24 cellular contexts compared by ENCODE assay signal in the genomic region with DNA sequence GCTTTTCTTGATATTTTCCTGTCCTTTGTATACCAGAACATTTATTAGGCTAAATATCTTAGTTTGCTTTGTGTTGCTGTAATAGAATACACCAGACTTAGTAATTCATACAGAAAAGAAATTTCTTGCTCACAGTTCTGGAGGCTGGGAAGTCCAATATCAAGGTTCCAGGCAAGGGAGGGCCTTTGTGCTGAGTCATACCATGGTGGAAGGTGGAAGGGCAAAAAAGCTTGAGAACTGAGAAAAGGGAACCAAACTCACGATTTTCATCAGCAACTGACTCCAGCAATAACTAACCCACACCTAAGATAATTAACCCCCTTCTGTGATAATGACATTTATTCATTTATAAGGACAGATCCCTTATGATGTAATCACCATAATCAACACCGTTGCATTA.
DNase-seq lines count a peak whose midpoint lies in the region; ATAC-seq, FAIRE-seq and TF ChIP-seq lines count a peak whose summit lies in the region.
"Had no signal": no experiment of that assay in that cellular context is flagged by ENCODE, and none has a peak within 500 bp of the region (broad histone marks: within the 10 kb centered on the region; RNA-seq: fewer than 3 reads in every experiment).

No MANE protein-coding gene starts in this region.

- WGBS in HepG2 (ENCODE audit: low lambda C conversion rate), result 0% methylated on average over 2 of the region's 2 CpGs
- 58% methylated on average over 2 of the region's 2 CpGs for WGBS in right lobe of liver (ENCODE audit: insufficient coverage, low coverage, low lambda C conversion rate, missing lambda C conversion rate)

- ATAC-seq in HepG2 (no peak), right lobe of liver (no peak)
- ATAC-seq: GM23338, HCT116 had no signal

- FAIRE-seq in HepG2 (lab: Jason Lieb, UNC), result no peak
- FAIRE-seq: A204.1, GM12891, GM18507 had no signal

- H3K79me2 ChIP-seq in HepG2 (ENCODE audit: insufficient read depth, low read length), result no peaks in the 10 kb centered on the region

- no peak for TF ChIP-seq POLR2A in HepG2 (IDR thresholded peaks at IDR 0.05; ENCODE audit: insufficient read depth in 1 of 2, low read depth in 2 of 2, low read length in 2 of 2)
- TF ChIP-seq POLR2A in right lobe of liver (IDR thresholded peaks at IDR 0.05), result no peak

- no peaks in the 10 kb centered on the region for H4K20me1 ChIP-seq in HepG2 (ENCODE audit: insufficient read depth, low read length)
- H4K20me1 ChIP-seq: BLaER1 treated with 17β-estradiol and CSF1 and Interleukin-3, amounts not matched to agents 10 nM and 100 nM had no signal

- H2AFZ ChIP-seq in HepG2 (ENCODE audit: low read length), result no peak overlapping the region
- H2AFZ ChIP-seq: GM23338 had no signal

- TF ChIP-seq EP300 in HepG2 (IDR thresholded peaks at IDR 0.05; ENCODE audit: low read depth in 2 of 2, low read length in 2 of 2) (no peak), HepG2 (CRISPR knock-in tag; IDR thresholded peaks at IDR 0.05; ENCODE audit: borderline replicate concordance) (no peak)

- no peak overlapping the region for H3K27ac ChIP-seq in HepG2 (ENCODE audit: extremely low read length, insufficient read depth, low read length)
- no peak overlapping the region for H3K27ac ChIP-seq in right lobe of liver
- H3K27ac ChIP-seq: 22Rv1; BLaER1 treated with 17β-estradiol and CSF1 and Interleukin-3, amounts not matched to agents 10 nM and 100 nM had no signal

- CTCF ChIA-PET in HepG2 (lab: Yijun Ruan, JAX; ENCODE audit: low intra/inter-chr PET ratio, low total read pairs), result no interaction called here

- H3K9ac ChIP-seq in HepG2 (ENCODE audit: insufficient read depth, low read depth, low read length), result no peak overlapping the region
- H3K9ac ChIP-seq: BLaER1 treated with 17β-estradiol and CSF1 and Interleukin-3, amounts not matched to agents 10 nM and 100 nM had no signal

- intact Hi-C loops in HepG2 (cut with micrococcal nuclease; ENCODE audit: unreplicated experiment), result no loop called here
- intact Hi-C loops in right lobe of liver (cut with DNase I), result no loop called here

- no peak for TF ChIP-seq CTCF in HepG2 (CRISPR knock-in tag; IDR thresholded peaks at IDR 0.05)
- TF ChIP-seq CTCF in right lobe of liver (IDR thresholded peaks at IDR 0.05), result no peak

- no peaks in the 10 kb centered on the region for H3K4me1 ChIP-seq in HepG2 (ENCODE audit: insufficient read depth, low read length)
- H3K4me1 ChIP-seq in right lobe of liver, result no peaks in the 10 kb centered on the region
- H3K4me1 ChIP-seq: BE2C; BLaER1 treated with 17β-estradiol and CSF1 and Interleukin-3, amounts not matched to agents 10 nM and 100 nM had no signal

- in situ Hi-C loops in HepG2 (cut with HindIII; ENCODE audit: extremely low pct_ligation_motif_present, low pct_unique_long_range_greater_than_20kb), result no loop called here

- POLR2A ChIA-PET in HepG2 (lab: Yijun Ruan, JAX), result no interaction called here

- H3K4me2 ChIP-seq in HepG2 (ENCODE audit: low read depth, low read length), result no peak overlapping the region
- H3K4me2 ChIP-seq: BLaER1 treated with 17β-estradiol and CSF1 and Interleukin-3, amounts not matched to agents 10 nM and 100 nM; GM23338 had no signal

- DNase-seq in NCI-H748 (lab: John Stamatoyannopoulos, UW; ENCODE audit: unreplicated experiment) (peak; percentile 9), NCI-H748 treated with DMSO at 0.1 percent for 48 hours (lab: John Stamatoyannopoulos, UW) (no peak), HepG2 (ENCODE audit: low spot score) (no peak), right lobe of liver (no peak), NCI-H146 treated with DMSO at 0.1 percent for 48 hours (lab: John Stamatoyannopoulos, UW; ENCODE audit: unreplicated experiment) (peak; percentile 13), NOMO-1 treated with dmso at 0.1 percent for 144 hours (lab: John Stamatoyannopoulos, UW; ENCODE audit: unreplicated experiment) (no peak), glomerular visceral epithelial cell (ENCODE audit: extremely low spot score) (no peak)
- DNase-seq: ACHN; AML-193; BE2C; Calu3; CD4-positive, alpha-beta T cell; CD8-positive, alpha-beta memory T cell; DMS53; DMS79 treated with DMSO at 0.1 percent for 48 hours; GF-D8; H9 had no signal

- no TSS peak for BruUV-seq in HepG2 (replicated peaks; lab: Mats Ljungman, UMichigan)

- H3K36me3 ChIP-seq in HepG2 (replicated peaks in 1 of 2; ENCODE audit: control insufficient read depth in 1 of 2, insufficient read depth in 2 of 2, low read length in 2 of 2) (no peaks in the 10 kb centered on the region), right lobe of liver (no peaks in the 10 kb centered on the region)
- H3K36me3 ChIP-seq: BE2C; BLaER1 treated with 17β-estradiol and CSF1 and Interleukin-3, amounts not matched to agents 10 nM and 100 nM had no signal

- TF ChIP-seq RAD21 in HepG2 (CRISPR knock-in tag; IDR thresholded peaks at IDR 0.05), result no peak

- H3K4me3 ChIP-seq in HepG2 (replicated peaks in 1 of 3; ENCODE audit: insufficient read depth in 1 of 3, low read depth in 2 of 3, low read length in 3 of 3), result no peak overlapping the region
- H3K4me3 ChIP-seq in right lobe of liver, result no peak overlapping the region
- H3K4me3 ChIP-seq: BLaER1 treated with 17β-estradiol and CSF1 and Interleukin-3, amounts not matched to agents 10 nM and 100 nM; GM23338 had no signal

- no peaks in the 10 kb centered on the region for H3K27me3 ChIP-seq in HepG2 (ENCODE audit: control insufficient read depth in 1 of 2, insufficient read depth in 2 of 2, low read length in 2 of 2)
- no peaks in the 10 kb centered on the region for H3K27me3 ChIP-seq in right lobe of liver
- H3K27me3 ChIP-seq: BE2C; BLaER1 treated with 17β-estradiol and CSF1 and Interleukin-3, amounts not matched to agents 10 nM and 100 nM had no signal

- H3K9me3 ChIP-seq in HepG2 (ENCODE audit: low read length) (no peaks in the 10 kb centered on the region), right lobe of liver (no peaks in the 10 kb centered on the region)
- H3K9me3 ChIP-seq: BE2C; BLaER1 treated with 17β-estradiol and CSF1 and Interleukin-3, amounts not matched to agents 10 nM and 100 nM had no signal

TF ChIP-seq in HepG2, 621 proteins besides CTCF, POLR2A, EP300 and RAD21:
- TF ChIP-seq ZNF20 (CRISPR knock-in tag; IDR thresholded peaks at IDR 0.05), result no peak
- no peak for TF ChIP-seq SMAD9 (CRISPR knock-in tag; IDR thresholded peaks at IDR 0.05)
- TF ChIP-seq NFE2L2 (IDR thresholded peaks at IDR 0.05; ENCODE audit: low read length), result peak; percentile 69
- no peak for TF ChIP-seq ZNF766 (CRISPR knock-in tag; IDR thresholded peaks at IDR 0.05; ENCODE audit: borderline replicate concordance)
- TF ChIP-seq, protein P1, sequence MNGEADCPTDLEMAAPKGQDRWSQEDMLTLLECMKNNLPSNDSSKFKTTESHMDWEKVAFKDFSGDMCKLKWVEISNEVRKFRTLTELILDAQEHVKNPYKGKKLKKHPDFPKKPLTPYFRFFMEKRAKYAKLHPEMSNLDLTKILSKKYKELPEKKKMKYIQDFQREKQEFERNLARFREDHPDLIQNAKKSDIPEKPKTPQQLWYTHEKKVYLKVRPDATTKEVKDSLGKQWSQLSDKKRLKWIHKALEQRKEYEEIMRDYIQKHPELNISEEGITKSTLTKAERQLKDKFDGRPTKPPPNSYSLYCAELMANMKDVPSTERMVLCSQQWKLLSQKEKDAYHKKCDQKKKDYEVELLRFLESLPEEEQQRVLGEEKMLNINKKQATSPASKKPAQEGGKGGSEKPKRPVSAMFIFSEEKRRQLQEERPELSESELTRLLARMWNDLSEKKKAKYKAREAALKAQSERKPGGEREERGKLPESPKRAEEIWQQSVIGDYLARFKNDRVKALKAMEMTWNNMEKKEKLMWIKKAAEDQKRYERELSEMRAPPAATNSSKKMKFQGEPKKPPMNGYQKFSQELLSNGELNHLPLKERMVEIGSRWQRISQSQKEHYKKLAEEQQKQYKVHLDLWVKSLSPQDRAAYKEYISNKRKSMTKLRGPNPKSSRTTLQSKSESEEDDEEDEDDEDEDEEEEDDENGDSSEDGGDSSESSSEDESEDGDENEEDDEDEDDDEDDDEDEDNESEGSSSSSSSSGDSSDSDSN (CRISPR knock-in tag; IDR thresholded peaks at IDR 0.05), result no peak
- no peak for TF ChIP-seq ZNF556 (CRISPR knock-in tag; IDR thresholded peaks at IDR 0.05; ENCODE audit: borderline replicate concordance)
- TF ChIP-seq, protein P2, sequence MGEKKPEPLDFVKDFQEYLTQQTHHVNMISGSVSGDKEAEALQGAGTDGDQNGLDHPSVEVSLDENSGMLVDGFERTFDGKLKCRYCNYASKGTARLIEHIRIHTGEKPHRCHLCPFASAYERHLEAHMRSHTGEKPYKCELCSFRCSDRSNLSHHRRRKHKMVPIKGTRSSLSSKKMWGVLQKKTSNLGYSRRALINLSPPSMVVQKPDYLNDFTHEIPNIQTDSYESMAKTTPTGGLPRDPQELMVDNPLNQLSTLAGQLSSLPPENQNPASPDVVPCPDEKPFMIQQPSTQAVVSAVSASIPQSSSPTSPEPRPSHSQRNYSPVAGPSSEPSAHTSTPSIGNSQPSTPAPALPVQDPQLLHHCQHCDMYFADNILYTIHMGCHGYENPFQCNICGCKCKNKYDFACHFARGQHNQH (CRISPR knock-in tag; IDR thresholded peaks at IDR 0.05), result no peak
- no peak for TF ChIP-seq ZNF841 (CRISPR knock-in tag; IDR thresholded peaks at IDR 0.05; ENCODE audit: borderline replicate concordance)
- TF ChIP-seq ZNF383 (CRISPR knock-in tag; IDR thresholded peaks at IDR 0.05; ENCODE audit: borderline replicate concordance), result no peak

Comparison
In these comparisons a context has a peak if more than half of its experiments do, and no peak if none do; other contexts are left out.
1. DNase-seq: peak in NCI-H748 (single experiment) and NCI-H146 treated with DMSO at 0.1 percent for 48 hours (single experiment); none in NCI-H748 treated with DMSO at 0.1 percent for 48 hours (single experiment), HepG2 (single experiment), right lobe of liver (0 of 3), NOMO-1 treated with dmso at 0.1 percent for 144 hours (single experiment) and glomerular visceral epithelial cell (single experiment).